In genomic region chr13:78382481-78382880, GRCh38 we compare ENCODE assay signal across 18 cellular contexts.
"Had no signal": no experiment of that assay in that cellular context is flagged by ENCODE, and none has a peak within 500 bp of the region (broad histone marks: within the 10 kb centered on the region; RNA-seq: fewer than 3 reads in every experiment).

No MANE protein-coding gene starts in this region.

- H3K27me3 Mint-ChIP-seq: activated naive CD8-positive, alpha-beta T cell treated with anti-CD3 and anti-CD28 coated beads, Interleukin-2, amount 50 U/mL, for 24 hours; stimulated activated naive CD8-positive, alpha-beta T cell treated with anti-CD3 and anti-CD28 coated beads, Interleukin-15, Interleukin-2, amounts not matched to agents 100 ng/mL and 50 ng/mL, for 24 hours had no signal

- H3K4me1 Mint-ChIP-seq: activated naive CD8-positive, alpha-beta T cell treated with anti-CD3 and anti-CD28 coated beads, Interleukin-2, amount 50 U/mL, for 24 hours; neural crest cell had no signal

- H3K4me3 Mint-ChIP-seq: activated CD8-positive, alpha-beta T cell treated with anti-CD3 and anti-CD28 coated beads, Interleukin-2, amount 10 ng/mL, durations not matched to agents 7 days and 5 days; activated naive CD8-positive, alpha-beta T cell treated with anti-CD3 and anti-CD28 coated beads, Interleukin-2, amount 50 U/mL, for 24 hours; neural crest cell; stimulated activated naive CD8-positive, alpha-beta T cell treated with anti-CD3 and anti-CD28 coated beads, Interleukin-15, Interleukin-2, amounts not matched to agents 100 ng/mL and 50 ng/mL, for 24 hours had no signal

- H3K9me3 Mint-ChIP-seq: activated naive CD8-positive, alpha-beta T cell treated with anti-CD3 and anti-CD28 coated beads, Interleukin-2, amount 50 U/mL, for 24 hours; neural crest cell; stimulated activated naive CD8-positive, alpha-beta T cell treated with anti-CD3 and anti-CD28 coated beads, Interleukin-15, Interleukin-2, amounts not matched to agents 100 ng/mL and 50 ng/mL, for 24 hours had no signal

- DNase-seq: activated CD4-positive, alpha-beta T cell treated with anti-CD3 and anti-CD28 coated beads for 48 hours; activated CD8-positive, alpha-beta T cell treated with anti-CD3 and anti-CD28 coated beads, Interleukin-2, amount 10 ng/mL, durations not matched to agents 7 days and 5 days; activated naive CD4-positive, alpha-beta T cell treated with Interleukin-2 at 50 U/mL for 16 hours; activated naive CD8-positive, alpha-beta T cell treated with anti-CD3 and anti-CD28 coated beads, Interleukin-2, amount 50 U/mL, for 24 hours; effector CD4-positive, alpha-beta T cell; foreskin melanocyte; head of caudate nucleus; islet precursor cell; left lung; stimulated activated CD4-positive, alpha-beta T cell treated with anti-CD3 and anti-CD28 coated beads, Interleukin-15, amount 100 ng/mL, for 24 hours; stimulated activated CD4-positive, alpha-beta T cell treated with anti-CD3 and anti-CD28 coated beads, Interleukin-4, amount 100 ng/mL, for 24 hours; upper lobe of right lung had no signal

- H3K27ac ChIP-seq: cardiac muscle cell, coronary artery, left lung, upper lobe of right lung had no signal

- H3K36me3 ChIP-seq: cardiac muscle cell, left lung, upper lobe of right lung had no signal

- ATAC-seq: activated CD8-positive, alpha-beta T cell treated with anti-CD3 and anti-CD28 coated beads, Interleukin-2, amount 10 ng/mL, durations not matched to agents 7 days and 5 days; activated naive CD8-positive, alpha-beta T cell treated with anti-CD3 and anti-CD28 coated beads, Interleukin-2, amount 50 U/mL, for 24 hours; left lung; upper lobe of right lung had no signal

- H3K27me3 ChIP-seq: cardiac muscle cell, left lung, upper lobe of right lung had no signal

- H3K4me3 ChIP-seq: cardiac muscle cell, coronary artery, left lung, upper lobe of right lung had no signal

- FAIRE-seq: astrocyte, endothelial cell of umbilical vein had no signal

- H3K4me1 ChIP-seq: left lung, upper lobe of right lung had no signal

- H3K9me3 ChIP-seq: left lung, upper lobe of right lung had no signal

- H3K27ac Mint-ChIP-seq: activated CD8-positive, alpha-beta T cell treated with anti-CD3 and anti-CD28 coated beads, Interleukin-2, amount 10 ng/mL, durations not matched to agents 7 days and 5 days; activated naive CD8-positive, alpha-beta T cell treated with anti-CD3 and anti-CD28 coated beads, Interleukin-2, amount 50 U/mL, for 24 hours; stimulated activated naive CD8-positive, alpha-beta T cell treated with anti-CD3 and anti-CD28 coated beads, Interleukin-15, Interleukin-2, amounts not matched to agents 100 ng/mL and 50 ng/mL, for 24 hours had no signal
